In the genomic region with DNA sequence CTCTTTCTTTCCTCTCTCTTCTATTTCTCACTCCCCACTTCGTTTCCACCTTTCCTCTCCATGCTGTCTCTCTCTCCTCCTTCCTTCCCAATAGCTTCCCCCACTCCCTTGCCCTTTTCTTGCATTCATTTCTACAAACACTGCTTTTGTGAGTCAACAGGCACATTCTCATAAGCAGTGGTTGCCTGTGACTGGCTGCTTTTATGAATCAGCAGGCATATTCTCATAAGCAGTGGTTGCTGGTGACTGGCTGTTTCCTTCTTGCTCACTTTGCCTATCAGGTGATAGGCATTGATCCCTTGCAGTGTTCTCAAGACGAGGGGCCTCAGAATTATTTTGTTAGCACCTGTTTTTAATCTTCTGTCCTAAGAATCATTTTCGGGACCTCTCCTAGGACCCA, we compare ENCODE assay signal across 10 cellular contexts.
DNase-seq lines count a peak whose midpoint lies in the region; ATAC-seq, FAIRE-seq and TF ChIP-seq lines count a peak whose summit lies in the region.
"Had no signal": no experiment of that assay in that cellular context is flagged by ENCODE, and none has a peak within 500 bp of the region (broad histone marks: within the 10 kb centered on the region; RNA-seq: fewer than 3 reads in every experiment).

No MANE protein-coding gene starts in this region.

- no peak overlapping the region for H3K4me3 Mint-ChIP-seq in activated CD8-positive, alpha-beta T cell treated with anti-CD3 and anti-CD28 coated beads for 36 hours
- H3K4me3 Mint-ChIP-seq in activated CD8-positive, alpha-beta T cell treated with anti-CD3 and anti-CD28 coated beads, Interleukin-2, amount 10 ng/mL, durations not matched to agents 7 days and 5 days, result no peak overlapping the region

- peaks cover 8% of the 10 kb centered on the region for H3K27me3 Mint-ChIP-seq in activated CD8-positive, alpha-beta T cell treated with anti-CD3 and anti-CD28 coated beads for 36 hours
- peaks cover 2% of the 10 kb centered on the region for H3K27me3 Mint-ChIP-seq in activated CD8-positive, alpha-beta T cell treated with anti-CD3 and anti-CD28 coated beads, Interleukin-2, amount 10 ng/mL, durations not matched to agents 7 days and 5 days (ENCODE audit: low read depth)

- no peak overlapping the region for H4K91ac ChIP-seq in H1 (replicated peaks; ENCODE audit: insufficient read length, low read length)

- no peaks in the 10 kb centered on the region for H3K9me3 Mint-ChIP-seq in activated CD8-positive, alpha-beta T cell treated with anti-CD3 and anti-CD28 coated beads for 36 hours
- no peaks in the 10 kb centered on the region for H3K9me3 Mint-ChIP-seq in activated CD8-positive, alpha-beta T cell treated with anti-CD3 and anti-CD28 coated beads, Interleukin-2, amount 10 ng/mL, durations not matched to agents 7 days and 5 days (ENCODE audit: insufficient read depth)

- H4K20me1 ChIP-seq in H1 (replicated peaks in 1 of 2; ENCODE audit: control insufficient read depth in 1 of 2, insufficient read depth in 2 of 2, low read length in 2 of 2), result no peaks in the 10 kb centered on the region

- no peak overlapping the region for H2BK12ac ChIP-seq in H1 (ENCODE audit: low read depth, low read length)

- no peaks in the 10 kb centered on the region for H3K4me1 ChIP-seq in H1 (replicated peaks in 1 of 4; ENCODE audit: control insufficient read depth in 3 of 4, insufficient read depth in 4 of 4, low read length in 3 of 4)
- H3K4me1 ChIP-seq in left lung, result no peaks in the 10 kb centered on the region

- H2BK120ac ChIP-seq in H1 (replicated peaks; ENCODE audit: low read depth, low read length), result no peak overlapping the region

- H3K4me1 Mint-ChIP-seq in activated CD8-positive, alpha-beta T cell treated with anti-CD3 and anti-CD28 coated beads for 36 hours (ENCODE audit: low read depth), result no peaks in the 10 kb centered on the region
- no peaks in the 10 kb centered on the region for H3K4me1 Mint-ChIP-seq in activated CD8-positive, alpha-beta T cell treated with anti-CD3 and anti-CD28 coated beads, Interleukin-2, amount 10 ng/mL, durations not matched to agents 7 days and 5 days (ENCODE audit: low read depth)

- TF ChIP-seq CTCF in activated CD8-positive, alpha-beta T cell treated with anti-CD3 and anti-CD28 coated beads for 36 hours (IDR thresholded peaks at IDR 0.05), result no peak
- TF ChIP-seq CTCF in H1 (IDR thresholded peaks at IDR 0.05; ENCODE audit: control extremely low read depth in 1 of 3, insufficient read depth in 1 of 3, low read depth in 1 of 3, low read length in 3 of 3), result no peak
- no peak for TF ChIP-seq CTCF in left lung (IDR thresholded peaks at IDR 0.05)

- H3K14ac ChIP-seq in H1 (ENCODE audit: insufficient read length), result no peak overlapping the region

- H3K27ac ChIP-seq in H1 (ENCODE audit: low read depth, low read length) (no peak overlapping the region), left lung (no peak overlapping the region)
- H3K27ac ChIP-seq: SK-N-MC had no signal

- H2BK5ac ChIP-seq in H1 (ENCODE audit: low read depth, low read length), result no peak overlapping the region

- no peak overlapping the region for H3K4me2 ChIP-seq in H1 (ENCODE audit: insufficient read depth in 1 of 2, low read depth in 2 of 2, low read length in 2 of 2)

- no peak overlapping the region for H4K8ac ChIP-seq in H1 (ENCODE audit: extremely low read depth, insufficient read depth, low read length)

- TF ChIP-seq EP300 in H1 (IDR thresholded peaks at IDR 0.05; ENCODE audit: borderline replicate concordance in 1 of 2, low read depth in 2 of 2, low read length in 2 of 2), result no peak

- FAIRE-seq in H1 (lab: Jason Lieb, UNC), result no peak

- H3K9ac ChIP-seq in H1 (replicated peaks in 1 of 4; ENCODE audit: extremely low read depth in 1 of 4, low read depth in 3 of 4, low read length in 3 of 4), result no peak overlapping the region

- H4K5ac ChIP-seq in H1 (ENCODE audit: insufficient read length, low read depth, low read length), result no peak overlapping the region

- peaks cover 2% of the 10 kb centered on the region; the same call in 1 of the 2 replicates for H3K23me2 ChIP-seq in H1 (ENCODE audit: low read depth, low read length)

- H3K79me1 ChIP-seq in H1 (ENCODE audit: low read depth, low read length), result no peaks in the 10 kb centered on the region

- no peak overlapping the region for H3K18ac ChIP-seq in H1 (ENCODE audit: extremely low read depth, low read length)

- intact Hi-C loops in activated CD8-positive, alpha-beta T cell treated with anti-CD3 and anti-CD28 coated beads for 36 hours (cut with micrococcal nuclease), result no loop called here
- intact Hi-C loops in left lung (cut with DNase I), result no loop called here

- 77 to 100% methylated on average over 1 to 3 of the region's 3 CpGs for WGBS in H1 (ENCODE audit: extremely low coverage in 1 of 2, insufficient coverage in 1 of 2, insufficient read length in 1 of 2, insufficient replicate concordance in 2 of 2, low coverage in 1 of 2, low lambda C conversion rate in 2 of 2, missing lambda C conversion rate in 1 of 2), 2 experiments

- H3K36me3 ChIP-seq in H1 (ENCODE audit: control insufficient read depth in 2 of 4, insufficient read depth in 4 of 4, low read length in 3 of 4) (no peaks in the 10 kb centered on the region), left lung (no peaks in the 10 kb centered on the region)

- no peak for TF ChIP-seq RAD21 in H1 (IDR thresholded peaks at IDR 0.05 in 1 of 2, conservative IDR thresholded peaks at IDR 0.05 in 1 of 2; ENCODE audit: low read depth in 2 of 2, low read length in 2 of 2)

- TF ChIP-seq POLR2A in H1 (IDR thresholded peaks at IDR 0.05; ENCODE audit: control extremely low read depth in 1 of 2, low read depth in 2 of 2, low read length in 2 of 2), result no peak

- no peak overlapping the region for H3K23ac ChIP-seq in H1 (ENCODE audit: insufficient read length)

- H3K4ac ChIP-seq in H1 (replicated peaks; ENCODE audit: insufficient read length, low read depth, low read length), result no peak overlapping the region

- no peak overlapping the region for H3K4me3 ChIP-seq in H1 (ENCODE audit: extremely low read depth in 1 of 4, insufficient read depth in 2 of 4, low read depth in 3 of 4, low read length in 4 of 4)
- no peak overlapping the region for H3K4me3 ChIP-seq in left lung
- H3K4me3 ChIP-seq: SK-N-MC had no signal

- no peak overlapping the region for H2BK15ac ChIP-seq in H1 (ENCODE audit: low read length)

- H2AK5ac ChIP-seq in H1 (ENCODE audit: low read depth, low read length), result no peak overlapping the region

- no peak overlapping the region for H3K27ac Mint-ChIP-seq in activated CD8-positive, alpha-beta T cell treated with anti-CD3 and anti-CD28 coated beads for 36 hours
- H3K27ac Mint-ChIP-seq in activated CD8-positive, alpha-beta T cell treated with anti-CD3 and anti-CD28 coated beads, Interleukin-2, amount 10 ng/mL, durations not matched to agents 7 days and 5 days, result no peak overlapping the region

- H2BK20ac ChIP-seq in H1 (ENCODE audit: low read length), result no peak overlapping the region

- no peaks in the 10 kb centered on the region for H3K79me2 ChIP-seq in H1 (ENCODE audit: control insufficient read depth in 1 of 2, insufficient read depth in 2 of 2, low read length in 2 of 2)

- H3K27me3 ChIP-seq in H1 (replicated peaks in 1 of 4; ENCODE audit: control insufficient read depth in 3 of 4, extremely low read depth in 1 of 4, insufficient read depth in 3 of 4, low read length in 3 of 4) (no peaks in the 10 kb centered on the region), left lung (no peaks in the 10 kb centered on the region)

- POLR2A ChIA-PET in activated CD8-positive, alpha-beta T cell treated with anti-CD3 and anti-CD28 coated beads for 36 hours (lab: Charles Lee), result no interaction called here
- POLR2A ChIA-PET in activated CD8-positive, alpha-beta T cell treated with anti-CD3 and anti-CD28 coated beads, Interleukin-2, amount 10 ng/mL, durations not matched to agents 7 days and 5 days (lab: Charles Lee), result no interaction called here
- POLR2A ChIA-PET in H1 (lab: Charles Lee; ENCODE audit: partially characterized antibody), result no interaction called here

- peak overlapping the region; percentile 69 for H2AFZ ChIP-seq in H1 (ENCODE audit: low read length)

- no peak overlapping the region for H3K56ac ChIP-seq in H1 (replicated peaks; ENCODE audit: insufficient read length, low read depth, low read length)

- ATAC-seq in activated CD8-positive, alpha-beta T cell treated with anti-CD3 and anti-CD28 coated beads for 36 hours, result no peak
- ATAC-seq in activated CD8-positive, alpha-beta T cell treated with anti-CD3 and anti-CD28 coated beads, Interleukin-2, amount 10 ng/mL, durations not matched to agents 7 days and 5 days, result no peak
- ATAC-seq in GM21723 (IDR thresholded peaks at IDR 0.05; ENCODE audit: unreplicated experiment) (no peak), left lung (no peak), HG02870 (IDR thresholded peaks at IDR 0.05; ENCODE audit: unreplicated experiment) (no peak)

- CTCF ChIA-PET in activated CD8-positive, alpha-beta T cell treated with anti-CD3 and anti-CD28 coated beads for 36 hours (lab: Charles Lee), result no interaction called here
- CTCF ChIA-PET in activated CD8-positive, alpha-beta T cell treated with anti-CD3 and anti-CD28 coated beads, Interleukin-2, amount 10 ng/mL, durations not matched to agents 7 days and 5 days (lab: Charles Lee), result interaction anchor here (1.3 kb wide), 1 partner anchor 99 kb away, joined by 4 read pairs; no protein-coding TSS in a partner anchor
- CTCF ChIA-PET in H1 (lab: Charles Lee; ENCODE audit: partially characterized antibody), result interaction anchor here (0.7 to 1.3 kb wide), 2 partner anchors 51 to 112 kb away, joined by 3 read pairs; no protein-coding TSS in a partner anchor

- DNase-seq in activated CD8-positive, alpha-beta T cell treated with anti-CD3 and anti-CD28 coated beads for 36 hours, result peak; percentile 5
- no peak for DNase-seq in activated CD8-positive, alpha-beta T cell treated with anti-CD3 and anti-CD28 coated beads, Interleukin-2, amount 10 ng/mL, durations not matched to agents 7 days and 5 days
- DNase-seq in M059J (ENCODE audit: low read depth) (peak; percentile 82), H1 (ENCODE audit: low read depth in 1 of 2, low spot score in 2 of 2) (no peak), left lung (no peak)
- DNase-seq in stimulated activated CD4-positive, alpha-beta T cell treated with anti-CD3 and anti-CD28 coated beads, Interleukin-1b, Interleukin-23, amount 100 ng/mL, for 48 hours, result peak; percentile 56
- DNase-seq: islet precursor cell had no signal

- H3K9me3 ChIP-seq in H1 (ENCODE audit: insufficient read depth in 2 of 2, low read depth in 1 of 2, low read length in 1 of 2) (no peaks in the 10 kb centered on the region), left lung (no peaks in the 10 kb centered on the region)

- H3K36me3 Mint-ChIP-seq in activated CD8-positive, alpha-beta T cell treated with anti-CD3 and anti-CD28 coated beads for 36 hours (ENCODE audit: low read depth), result no peaks in the 10 kb centered on the region
- no peaks in the 10 kb centered on the region for H3K36me3 Mint-ChIP-seq in activated CD8-positive, alpha-beta T cell treated with anti-CD3 and anti-CD28 coated beads, Interleukin-2, amount 10 ng/mL, durations not matched to agents 7 days and 5 days (ENCODE audit: low read depth)

TF ChIP-seq in H1, 55 proteins besides CTCF, POLR2A, EP300 and RAD21:
- no peak for TF ChIP-seq TAF1 (IDR thresholded peaks at IDR 0.05; ENCODE audit: low read depth, low read length)

Comparison
In these comparisons a context has a peak if more than half of its experiments do, and no peak if none do; other contexts are left out.
1. DNase-seq: peak in activated CD8-positive, alpha-beta T cell treated with anti-CD3 and anti-CD28 coated beads for 36 hours (single experiment), M059J (single experiment) and stimulated activated CD4-positive, alpha-beta T cell treated with anti-CD3 and anti-CD28 coated beads, Interleukin-1b, Interleukin-23, amount 100 ng/mL, for 48 hours (single experiment); none in activated CD8-positive, alpha-beta T cell treated with anti-CD3 and anti-CD28 coated beads, Interleukin-2, amount 10 ng/mL, durations not matched to agents 7 days and 5 days (single experiment), H1 (0 of 2) and left lung (0 of 2).